In genomic region chrX:103730746-103731508, GRCh38 we compare ENCODE assay signal across 7 cellular contexts. TPM values are rescaled to one million over a fixed set of nuclear protein-coding genes. Genes with fewer than 3 reads are reported as not detected.
DNase-seq lines count a peak whose midpoint lies in the region; ATAC-seq and TF ChIP-seq lines count a peak whose summit lies in the region.

No MANE protein-coding gene starts in this region.

- H3K36me3 ChIP-seq in brain microvascular endothelial cell (replicated peaks) = no peaks in the 10 kb centered on the region

- DNase-seq in HS-5 (ENCODE audit: low read depth) (peak; percentile 61), brain microvascular endothelial cell (peak; percentile 76), left cardiac atrium (peak; percentile 30), stromal cell of bone marrow (ENCODE audit: low read depth) (peak; percentile 58)

- peak; percentile 53 to 89 for ATAC-seq in left cardiac atrium
- ATAC-seq in GM21360 (IDR thresholded peaks at IDR 0.05; ENCODE audit: unreplicated experiment) = no peak
- ATAC-seq in HG02970 (IDR thresholded peaks at IDR 0.05; ENCODE audit: low FRiP score, unreplicated experiment) = no peak
- no peak for ATAC-seq in GM21367 (IDR thresholded peaks at IDR 0.05; ENCODE audit: unreplicated experiment)

- intact Hi-C loops in left cardiac atrium (cut with DNase I) = no loop called here

- no peak for TF ChIP-seq CTCF in brain microvascular endothelial cell (IDR thresholded peaks at IDR 0.05; ENCODE audit: low read depth, low read length, missing control alignments)

- H3K4me3 ChIP-seq in brain microvascular endothelial cell (ENCODE audit: low read depth, low read length) = no peak overlapping the region

- in situ Hi-C loops in brain microvascular endothelial cell (cut with HindIII; ENCODE audit: low pct_ligation_motif_present, low sequenced_read_pairs) = no loop called here

- no peaks in the 10 kb centered on the region for H3K27me3 ChIP-seq in brain microvascular endothelial cell (replicated peaks)

- peak overlapping the region; percentile 99 for H3K27ac ChIP-seq in brain microvascular endothelial cell

RNA-seq across cellular contexts. Expression of gene TMEM31, which starts 20.2 kb away (rescaled TPM):
- total RNA-seq in left cardiac atrium = not detected

RNA-seq across cellular contexts. Expression of gene MORF4L2, which starts 44.4 kb away (rescaled TPM):
- 100 to 1,000 TPM; 191 to 248 TPM for total RNA-seq in left cardiac atrium

RNA-seq across cellular contexts. Expression of gene PLP1, which starts 45.7 kb away (rescaled TPM):
- 10 to 100 TPM in 1 of 2 donors, 1 to 10 TPM in 1; 7.6 to 16.0 TPM for total RNA-seq in left cardiac atrium

Comparison
In these comparisons a context has a peak if more than half of its experiments do, and no peak if none do; other contexts are left out.
1. ATAC-seq: peak in left cardiac atrium (2 of 2); none in GM21360 (single experiment), HG02970 (single experiment) and GM21367 (single experiment).
2. Peak in every context shown above with its lines, with median percentiles within 50 percentile points of each other: DNase-seq.